9 cellular contexts compared by ENCODE assay signal in the genomic region with DNA sequence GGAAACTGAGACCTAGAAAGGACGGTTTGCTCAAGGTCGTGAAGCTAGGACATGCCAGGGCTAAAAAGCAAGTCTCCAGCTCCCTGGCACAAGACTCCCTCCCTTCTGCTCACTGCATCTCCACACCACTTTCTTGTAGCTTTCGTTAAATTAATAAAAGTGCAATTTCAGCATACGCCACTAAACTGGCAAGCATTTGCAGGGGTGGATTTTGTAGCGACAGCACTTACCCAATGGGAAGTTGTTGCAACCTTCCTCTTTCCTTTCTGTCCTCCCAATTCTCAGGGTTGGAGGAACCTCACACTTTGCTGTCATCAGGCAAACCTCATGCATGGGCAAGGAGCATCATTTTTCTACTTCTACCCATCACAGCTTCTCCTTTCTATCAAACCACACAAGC. TPM values are rescaled to one million over a fixed set of nuclear protein-coding genes. Genes with fewer than 3 reads are reported as not detected.
DNase-seq lines count a peak whose midpoint lies in the region; ATAC-seq, FAIRE-seq and TF ChIP-seq lines count a peak whose summit lies in the region.
"Had no signal": no experiment of that assay in that cellular context is flagged by ENCODE, and none has a peak within 500 bp of the region (broad histone marks: within the 10 kb centered on the region; RNA-seq: fewer than 3 reads in every experiment).

No MANE protein-coding gene starts in this region.

- TF ChIP-seq CTCF in A549 (IDR thresholded peaks at IDR 0.05) (no peak), endothelial cell of umbilical vein (IDR thresholded peaks at IDR 0.05; ENCODE audit: extremely low read depth in 1 of 2, insufficient read depth in 1 of 2, low read depth in 1 of 2, low read length in 2 of 2) (no peak), nephron progenitor cell (IDR thresholded peaks at IDR 0.05) (no peak)

- WGBS in A549 (ENCODE audit: missing lambda C conversion rate) = 23% methylated on average over 5 of the region's 5 CpGs

- H3K27me3 ChIP-seq in endothelial cell of umbilical vein (ENCODE audit: control insufficient read depth in 2 of 2, insufficient read depth in 2 of 2, low read length in 2 of 2) = no peaks in the 10 kb centered on the region
- H3K27me3 ChIP-seq in mucosa of rectum (ENCODE audit: control insufficient read depth in 2 of 2, insufficient read depth in 2 of 2, low read length in 2 of 2) = no peaks in the 10 kb centered on the region

- peak overlapping the region; percentile 80 for H3K4me2 ChIP-seq in A549
- H3K4me2 ChIP-seq in endothelial cell of umbilical vein (ENCODE audit: insufficient read depth, low read length) = peak overlapping the region; percentile 81

- no peaks in the 10 kb centered on the region for H3K9me3 ChIP-seq in A549
- H3K9me3 ChIP-seq in endothelial cell of umbilical vein (replicated peaks; ENCODE audit: control insufficient read depth, insufficient read depth, low read length) = no peaks in the 10 kb centered on the region
- no peaks in the 10 kb centered on the region for H3K9me3 ChIP-seq in mucosa of rectum (ENCODE audit: control insufficient read depth in 2 of 2, low read length in 2 of 2)

- CTCF ChIA-PET in A549 (lab: Yijun Ruan, JAX) = interaction anchor here (0.6 to 8.3 kb wide), 24 partner anchors 9 to 222 kb away, joined by 3 to 129 read pairs (median 6); partner anchors contain the start of gene HS1BP3
- CTCF ChIA-PET in endothelial cell of umbilical vein (lab: Charles Lee) = interaction anchor here (0.8 to 7.6 kb wide), 14 partner anchors 15 to 424 kb away, joined by 3 to 150 read pairs (median 4); no protein-coding TSS in a partner anchor

- peak overlapping the region; percentile 4; the same call in 1 of the 3 replicates for H3K4me3 ChIP-seq in A549
- no peak overlapping the region for H3K4me3 ChIP-seq in endothelial cell of umbilical vein (replicated peaks in 1 of 3; ENCODE audit: insufficient read depth in 1 of 3, low read depth in 1 of 3, low read length in 3 of 3)
- no peak overlapping the region for H3K4me3 ChIP-seq in mucosa of rectum (ENCODE audit: low read length in 2 of 2)

- TF ChIP-seq POLR2A in A549 (IDR thresholded peaks at IDR 0.05; ENCODE audit: low read length) = no peak
- no peak for TF ChIP-seq POLR2A in endothelial cell of umbilical vein (IDR thresholded peaks at IDR 0.05; ENCODE audit: low read depth, low read length)

- H3K27me3 Mint-ChIP-seq in T-helper 2 cell treated with Interferon-gamma antibody and Interleukin-4, amounts not matched to agents 5 μg/mL and 100 μg/mL, for 36 hours (ENCODE audit: low read depth) = peaks cover 52% of the 10 kb centered on the region
- H3K27me3 Mint-ChIP-seq in nephron progenitor cell (ENCODE audit: low read depth, poor library complexity) = peaks cover 27% of the 10 kb centered on the region

- POLR2A ChIA-PET in A549 (lab: Yijun Ruan, JAX) (interaction anchor here (0.8 to 4.1 kb wide), 6 partner anchors 8 to 212 kb away, joined by 3 to 72 read pairs (median 5); partner anchors contain the start of genes HS1BP3 and RHOB), endothelial cell of umbilical vein (lab: Charles Lee) (interaction anchor here (0.6 to 3.2 kb wide), 3 partner anchors 8 to 178 kb away, joined by 3 to 15 read pairs (median 6); partner anchors contain the start of gene RHOB)

- ATAC-seq in A549 = peak; percentile 4 to 20; a peak in 5 of 6 replicates
- ATAC-seq in GM19328 (IDR thresholded peaks at IDR 0.05; ENCODE audit: unreplicated experiment) = no peak

- H3K79me2 ChIP-seq in endothelial cell of umbilical vein (ENCODE audit: control insufficient read depth, insufficient read depth, low read length) = no peaks in the 10 kb centered on the region

- TF ChIP-seq RAD21 in A549 (conservative IDR thresholded peaks at IDR 0.05 in 1 of 2, IDR thresholded peaks at IDR 0.05 in 1 of 2) = no peak

- H3K9me1 ChIP-seq in endothelial cell of umbilical vein (replicated peaks; ENCODE audit: control insufficient read depth, extremely low read depth, insufficient read depth, low read length) = no peaks in the 10 kb centered on the region

- intact Hi-C loops in endothelial cell of umbilical vein (cut with micrococcal nuclease) = loop anchor here (5.0 kb wide), 1 partner anchor 62 kb away; no protein-coding TSS in a partner anchor

- H3K4me3 Mint-ChIP-seq in T-helper 2 cell treated with Interferon-gamma antibody and Interleukin-4, amounts not matched to agents 5 μg/mL and 100 μg/mL, for 36 hours = no peak overlapping the region
- no peak overlapping the region for H3K4me3 Mint-ChIP-seq in nephron progenitor cell

- BruUV-seq in endothelial cell of umbilical vein (replicated peaks; lab: Mats Ljungman, UMichigan) = no TSS peak

- no peaks in the 10 kb centered on the region for H3K36me3 Mint-ChIP-seq in T-helper 2 cell treated with Interferon-gamma antibody and Interleukin-4, amounts not matched to agents 5 μg/mL and 100 μg/mL, for 36 hours (ENCODE audit: low read depth)
- no peaks in the 10 kb centered on the region for H3K36me3 Mint-ChIP-seq in nephron progenitor cell (ENCODE audit: low read depth)

- no peaks in the 10 kb centered on the region for H3K9me3 Mint-ChIP-seq in T-helper 2 cell treated with Interferon-gamma antibody and Interleukin-4, amounts not matched to agents 5 μg/mL and 100 μg/mL, for 36 hours
- no peaks in the 10 kb centered on the region for H3K9me3 Mint-ChIP-seq in nephron progenitor cell

- no peak overlapping the region for H2AFZ ChIP-seq in endothelial cell of umbilical vein (ENCODE audit: low read depth, low read length)

- H3K27ac ChIP-seq in A549 (peak overlapping the region; percentile 79 to 87), endothelial cell of umbilical vein (ENCODE audit: insufficient read depth, low read depth, low read length) (no peak overlapping the region), mucosa of rectum (ENCODE audit: low read depth in 2 of 2, low read length in 2 of 2) (peak overlapping the region; percentile 29 to 79)

- no peak overlapping the region for H3K27ac Mint-ChIP-seq in T-helper 2 cell treated with Interferon-gamma antibody and Interleukin-4, amounts not matched to agents 5 μg/mL and 100 μg/mL, for 36 hours
- no peak overlapping the region for H3K27ac Mint-ChIP-seq in nephron progenitor cell

- TF ChIP-seq EP300 in A549 (IDR thresholded peaks at IDR 0.05) = no peak; a peak in 1 of 5 replicates

- DNase-seq in A549 (ENCODE audit: low read depth in 1 of 2, low spot score in 1 of 2) (peak in 1 of 2 experiments; percentile 42), NOMO-1 treated with dmso at 0.1 percent for 144 hours (lab: John Stamatoyannopoulos, UW; ENCODE audit: unreplicated experiment) (peak; percentile 92), endothelial cell of umbilical vein (ENCODE audit: low read depth, low spot score) (no peak), nephron progenitor cell (no peak), NCI-H146 (lab: John Stamatoyannopoulos, UW) (no peak)
- DNase-seq in T-helper 2 cell treated with Interferon-gamma antibody and Interleukin-4, amounts not matched to agents 5 μg/mL and 100 μg/mL, for 36 hours (ENCODE audit: low spot score) = no peak
- DNase-seq: glutamatergic neuron had no signal

- peaks cover 2% of the 10 kb centered on the region for H3K4me1 Mint-ChIP-seq in T-helper 2 cell treated with Interferon-gamma antibody and Interleukin-4, amounts not matched to agents 5 μg/mL and 100 μg/mL, for 36 hours (ENCODE audit: low read depth)
- H3K4me1 Mint-ChIP-seq in nephron progenitor cell = peaks cover 19% of the 10 kb centered on the region

- FAIRE-seq in A549 (lab: Jason Lieb, UNC) = no peak
- no peak for FAIRE-seq in endothelial cell of umbilical vein (lab: Jason Lieb, UNC)

- H4K20me1 ChIP-seq in endothelial cell of umbilical vein (replicated peaks; ENCODE audit: control insufficient read depth, extremely low read depth, insufficient read depth, low read length) = no peaks in the 10 kb centered on the region

- dilution Hi-C loops in endothelial cell of umbilical vein (cut with MboI; ENCODE audit: extremely low pct_ligation_motif_present, low sequenced_read_pairs) = no loop called here

- H3K9ac ChIP-seq in endothelial cell of umbilical vein (replicated peaks; ENCODE audit: extremely low read depth, insufficient read depth, low read length) (peak overlapping the region; percentile 52), mucosa of rectum (ENCODE audit: low read depth in 1 of 2, low read length in 2 of 2) (peak overlapping the region in 1 of 2 donors; percentile 76)

- H3K4me1 ChIP-seq in A549 (peaks cover 48% of the 10 kb centered on the region), endothelial cell of umbilical vein (ENCODE audit: control insufficient read depth, extremely low read depth, insufficient read depth, low read length) (peaks cover 25% of the 10 kb centered on the region), mucosa of rectum (ENCODE audit: control insufficient read depth in 2 of 2, insufficient read depth in 2 of 2, low read length in 2 of 2) (peaks cover 12 to 20% of the 10 kb centered on the region in 2 donors)

- H3K36me3 ChIP-seq in endothelial cell of umbilical vein (ENCODE audit: control insufficient read depth in 2 of 2, extremely low read depth in 1 of 2, insufficient read depth in 2 of 2, low read length in 2 of 2) (no peaks in the 10 kb centered on the region), mucosa of rectum (ENCODE audit: control insufficient read depth in 2 of 2, insufficient read depth in 2 of 2, low read length in 2 of 2) (no peaks in the 10 kb centered on the region)

TF ChIP-seq in A549, 52 proteins besides CTCF, POLR2A, EP300 and RAD21 (continues in another document):
- TF ChIP-seq JUN (IDR thresholded peaks at IDR 0.05) (0 out of 5 replicates have a peak, but pooled peaks of 1 of the 2 experiments have one; percentile 2), FOSL2 (IDR thresholded peaks at IDR 0.05) (no peak), FOSL2 (CRISPR knock-in tag; IDR thresholded peaks at IDR 0.05) (no peak)

TF ChIP-seq in endothelial cell of umbilical vein, 7 proteins besides CTCF, POLR2A, EP300 and RAD21 (continues in another document):
- TF ChIP-seq EZH2 (IDR thresholded peaks at IDR 0.05; ENCODE audit: borderline replicate concordance, low read depth, low read length, severe bottlenecking) (no peak), MYC (IDR thresholded peaks at IDR 0.05; ENCODE audit: low read depth, low read length) (no peak)

RNA-seq across cellular contexts. Expression of gene RHOB, which starts 7.4 kb away (rescaled TPM):
- 110 and 157 TPM in 2 replicates for polyA plus RNA-seq in A549 (2011; rRNA removed)
- 188 and 248 TPM in 2 replicates for polyA plus RNA-seq in A549 (2012; cell fraction: cytosol; rRNA removed)
- 254 and 349 TPM in 2 replicates for polyA plus RNA-seq in A549 (2012; cell fraction: nucleus; rRNA removed)
- 84.5 to 99.9 TPM (median 87.1 TPM) in 3 replicates for polyA plus RNA-seq in A549 (2017; fragmentation: RNase III; extraction: RNeasy Plus Mini Kit Qiagen cat#74134 plus additional on column Dnase treatment)
- polyA minus RNA-seq in A549 (2011; rRNA and poly(A)+ RNA removed) = 40.0 and 55.9 TPM in 2 replicates
- total RNA-seq in endothelial cell of umbilical vein = 830 and 937 TPM in 2 replicates
- 1,101 and 1,250 TPM in 2 replicates for polyA plus RNA-seq in endothelial cell of umbilical vein
- polyA plus RNA-seq in endothelial cell of umbilical vein (2011; cell fraction: cytosol; rRNA removed) = 523 and 798 TPM in 2 replicates
- 517 and 555 TPM in 2 replicates for polyA plus RNA-seq in endothelial cell of umbilical vein (2011; cell fraction: nucleus; rRNA removed)
- polyA plus RNA-seq in endothelial cell of umbilical vein (2012) = 507 and 871 TPM in 2 replicates
- 476 and 592 TPM in 2 replicates for polyA minus RNA-seq in endothelial cell of umbilical vein
- 265 TPM for polyA minus RNA-seq in endothelial cell of umbilical vein (2011; cell fraction: cytosol; rRNA and poly(A)+ RNA removed)
- polyA minus RNA-seq in endothelial cell of umbilical vein (2011; cell fraction: nucleus; rRNA and poly(A)+ RNA removed) = 333 and 638 TPM in 2 replicates
